26 cellular contexts compared by ENCODE assay signal in genomic region chr11:74721479-74721835, GRCh38. TPM values are rescaled to one million over a fixed set of nuclear protein-coding genes. Genes with fewer than 3 reads are reported as not detected.
DNase-seq lines count a peak whose midpoint lies in the region; ATAC-seq and TF ChIP-seq lines count a peak whose summit lies in the region.
"Had no signal": no experiment of that assay in that cellular context is flagged by ENCODE, and none has a peak within 500 bp of the region (broad histone marks: within the 10 kb centered on the region; RNA-seq: fewer than 3 reads in every experiment).

No MANE protein-coding gene starts in this region.

- no peaks in the 10 kb centered on the region for H3K9me3 ChIP-seq in muscle layer of duodenum (ENCODE audit: control insufficient read depth in 1 of 2, low read length in 2 of 2)
- H3K9me3 ChIP-seq in tibial artery, result no peaks in the 10 kb centered on the region
- H3K9me3 ChIP-seq: suprapubic skin had no signal

- H3K4me3 Mint-ChIP-seq in brain, result no peak overlapping the region
- no peak overlapping the region for H3K4me3 Mint-ChIP-seq in endothelial cell (ENCODE audit: unreplicated experiment)
- H3K4me3 Mint-ChIP-seq: activated naive CD8-positive, alpha-beta T cell treated with anti-CD3 and anti-CD28 coated beads, Interleukin-2, amount 10 ng/mL, durations not matched to agents 7 days and 5 days; CD4-positive, alpha-beta memory T cell had no signal

- TF ChIP-seq CTCF in brain (conservative IDR thresholded peaks at IDR 0.05) (no peak), tibial artery (IDR thresholded peaks at IDR 0.05) (no peak), endothelial cell (IDR thresholded peaks at IDR 0.05; ENCODE audit: unreplicated experiment) (no peak)

- H3K36me3 ChIP-seq in muscle layer of duodenum (ENCODE audit: control insufficient read depth in 1 of 2, insufficient read depth in 2 of 2, low read length in 2 of 2) (no peaks in the 10 kb centered on the region), tibial artery (no peaks in the 10 kb centered on the region)
- H3K36me3 ChIP-seq: brain microvascular endothelial cell, suprapubic skin had no signal

- peaks cover 39% of the 10 kb centered on the region for H3K4me1 Mint-ChIP-seq in brain
- peaks cover 13% of the 10 kb centered on the region for H3K4me1 Mint-ChIP-seq in endothelial cell (ENCODE audit: unreplicated experiment)
- H3K4me1 Mint-ChIP-seq: activated naive CD8-positive, alpha-beta T cell treated with anti-CD3 and anti-CD28 coated beads, Interleukin-2, amount 10 ng/mL, durations not matched to agents 7 days and 5 days had no signal

- H3K27me3 ChIP-seq in muscle layer of duodenum (ENCODE audit: low read depth, low read length) (no peaks in the 10 kb centered on the region), tibial artery (no peaks in the 10 kb centered on the region)
- H3K27me3 ChIP-seq: suprapubic skin had no signal

- H3K27ac Mint-ChIP-seq in brain, result peak overlapping the region in 3 of 5 experiments; percentile 46 to 88 (median 83)
- H3K27ac Mint-ChIP-seq in endothelial cell (ENCODE audit: unreplicated experiment), result no peak overlapping the region
- H3K27ac Mint-ChIP-seq: activated naive CD8-positive, alpha-beta T cell treated with anti-CD3 and anti-CD28 coated beads, Interleukin-2, amount 10 ng/mL, durations not matched to agents 7 days and 5 days; CD4-positive, alpha-beta memory T cell had no signal

- H3K4me1 ChIP-seq in muscle layer of duodenum (ENCODE audit: control insufficient read depth in 1 of 2, insufficient read depth in 2 of 2, low read length in 2 of 2), result peaks cover 21 to 46% of the 10 kb centered on the region in 2 donors
- peaks cover 0 to 39% (median 32%) of the 10 kb centered on the region in 4 donors for H3K4me1 ChIP-seq in tibial artery

- H3K27me3 Mint-ChIP-seq in brain (peaks cover 13% of the 10 kb centered on the region), endothelial cell (ENCODE audit: unreplicated experiment) (peaks cover 11% of the 10 kb centered on the region)

- no peaks in the 10 kb centered on the region for H3K36me3 Mint-ChIP-seq in brain
- H3K36me3 Mint-ChIP-seq in endothelial cell (ENCODE audit: low read depth, unreplicated experiment), result no peaks in the 10 kb centered on the region
- H3K36me3 Mint-ChIP-seq: activated naive CD8-positive, alpha-beta T cell treated with anti-CD3 and anti-CD28 coated beads, Interleukin-2, amount 10 ng/mL, durations not matched to agents 7 days and 5 days; CD4-positive, alpha-beta memory T cell had no signal

- no peak for ATAC-seq in HG03039 (IDR thresholded peaks at IDR 0.05; ENCODE audit: unreplicated experiment)
- ATAC-seq: GM12878, left lobe of liver had no signal

- H3K27ac ChIP-seq in muscle layer of duodenum (ENCODE audit: low read length) (peak overlapping the region; percentile 77), tibial artery (peak overlapping the region; percentile 62 to 83)
- H3K27ac ChIP-seq: brain microvascular endothelial cell, epithelial cell of prostate, suprapubic skin had no signal

- DNase-seq in head of caudate nucleus (peak in 28 of 42 donors; percentile 14 to 70 (median 38)), tibial artery (no peak), endothelial cell (ENCODE audit: low spot score) (no peak), hepatic stellate cell (ENCODE audit: low spot score) (no peak), T1000 (lab: John Stamatoyannopoulos, UW) (no peak)
- DNase-seq: activated CD4-positive, alpha-beta T cell treated with anti-CD3 and anti-CD28 coated beads for 1 hour; activated naive CD8-positive, alpha-beta T cell treated with anti-CD3 and anti-CD28 coated beads, Interleukin-2, amount 10 ng/mL, durations not matched to agents 7 days and 5 days; brain microvascular endothelial cell; CD4-positive, alpha-beta memory T cell; DMS53; MM.1S; NCI-H1436 treated with DMSO at 0.1 percent for 48 hours; NCI-H2171; NCI-H69; stimulated activated CD4-positive, alpha-beta T cell treated with anti-CD3 and anti-CD28 coated beads, Interleukin-15, amount 100 ng/mL, for 24 hours; SW 1271 had no signal

- intact Hi-C loops in head of caudate nucleus (cut with DNase I), result loop anchor here (10.0 kb wide), 1 partner anchor 87 kb away; no protein-coding TSS in a partner anchor
- intact Hi-C loops in tibial artery (cut with DNase I; ENCODE audit: low total_unique reads), result loop anchor here (5.0 kb wide), 1 partner anchor 89 kb away; no protein-coding TSS in a partner anchor

- H3K9me3 Mint-ChIP-seq in brain (no peaks in the 10 kb centered on the region), endothelial cell (ENCODE audit: unreplicated experiment) (no peaks in the 10 kb centered on the region)
- H3K9me3 Mint-ChIP-seq: activated naive CD8-positive, alpha-beta T cell treated with anti-CD3 and anti-CD28 coated beads, Interleukin-2, amount 10 ng/mL, durations not matched to agents 7 days and 5 days; CD4-positive, alpha-beta memory T cell had no signal

- H3K4me3 ChIP-seq in muscle layer of duodenum (ENCODE audit: low read depth in 1 of 2, low read length in 2 of 2) (no peak overlapping the region), tibial artery (no peak overlapping the region)
- H3K4me3 ChIP-seq: GM12878, K562, suprapubic skin had no signal

RNA-seq across cellular contexts. Expression of gene CHRDL2, which starts 9.8 kb away (rescaled TPM):
- polyA plus RNA-seq in brain (ENCODE audit: insufficient read depth, low read depth, low replicate concordance), result 0.76 TPM
- 0.21 TPM for total RNA-seq in endothelial cell (ENCODE audit: unreplicated experiment)
- total RNA-seq: activated naive CD8-positive, alpha-beta T cell treated with anti-CD3 and anti-CD28 coated beads, Interleukin-2, amount 10 ng/mL, durations not matched to agents 7 days and 5 days; CD4-positive, alpha-beta memory T cell; frontal cortex; GM12878; H4; K562; suprapubic skin had no signal
- polyA plus RNA-seq: CD4-positive, alpha-beta memory T cell; GM12878; K562 had no signal

RNA-seq across cellular contexts. Expression of gene RNF169, which starts 27.2 kb away (rescaled TPM):
- polyA plus RNA-seq in brain (ENCODE audit: insufficient read depth, low read depth, low replicate concordance), result 4.7 TPM
- 16.8 TPM for total RNA-seq in endothelial cell (ENCODE audit: unreplicated experiment)

Comparison
In these comparisons a context has a peak if more than half of its experiments do, and no peak if none do; other contexts are left out.
1. DNase-seq: peak in head of caudate nucleus (28 of 42); none in tibial artery (0 of 2), endothelial cell (single experiment), hepatic stellate cell (single experiment) and T1000 (single experiment).